In genomic region chr1:116570358-116571214, GRCh38 we compare ENCODE assay signal across 8 cellular contexts. TPM values are rescaled to one million over a fixed set of nuclear protein-coding genes. Genes with fewer than 3 reads are reported as not detected.
DNase-seq lines count a peak whose midpoint lies in the region; TF ChIP-seq lines count a peak whose summit lies in the region.

CD58 (minus strand) TSS chr1:116571026; CDS start chr1:116570972, 54 bp downstream.

- WGBS in esophagus, 2 donors = 0 to 1% methylated on average over 85 to 90 of the region's 90 CpGs

- peak within 1 kb of the TSS; percentile 72 for H3K9ac ChIP-seq in muscle layer of colon (ENCODE audit: low read length)

- peak within 1 kb of the TSS; percentile 87 to 96 for H3K4me3 ChIP-seq in esophagus (ENCODE audit: low read depth in 1 of 2, low read length in 2 of 2)
- peak within 1 kb of the TSS; percentile 60 to 92 for H3K4me3 ChIP-seq in muscle layer of colon (ENCODE audit: low read depth in 1 of 2, low read length in 2 of 2)

- peaks cover 0 to 8% of the 10 kb centered on the region in 2 donors for H3K4me1 ChIP-seq in esophagus (ENCODE audit: control insufficient read depth in 2 of 2, insufficient read depth in 2 of 2, low read length in 1 of 2)
- peaks cover 26% of the 10 kb centered on the region for H3K4me1 ChIP-seq in muscle layer of colon (ENCODE audit: insufficient read depth, low read length)

- peak; percentile 78 for TF ChIP-seq CTCF in GM20000 (IDR thresholded peaks at IDR 0.05; ENCODE audit: extremely low read depth, missing control alignments)

- peak; percentile 95 for DNase-seq in DMS 273 (lab: John Stamatoyannopoulos, UW; ENCODE audit: unreplicated experiment)
- DNase-seq in GM20000 (ENCODE audit: low spot score) = peak; percentile 93
- peak; percentile 90 for DNase-seq in HT-29 (ENCODE audit: low spot score)
- peak; percentile 37 for DNase-seq in OCI-M2 (lab: John Stamatoyannopoulos, UW; ENCODE audit: unreplicated experiment)
- peak; percentile 84 for DNase-seq in activated T-cell treated with anti-CD3 and anti-CD28 coated beads, Interleukin-2, amount 50 U/mL, for 1 hour
- peak; percentile 65 for DNase-seq in stimulated activated CD8-positive, alpha-beta memory T cell treated with anti-CD3 and anti-CD28 coated beads, Interleukin-7, amount 100 ng/mL, for 24 hours (ENCODE audit: low read depth)

- no peaks in the 10 kb centered on the region for H3K36me3 ChIP-seq in esophagus (ENCODE audit: control insufficient read depth in 2 of 2, insufficient read depth in 2 of 2, low read length in 1 of 2)
- no peaks in the 10 kb centered on the region for H3K36me3 ChIP-seq in muscle layer of colon (ENCODE audit: insufficient read depth, low read length)

- H3K27ac ChIP-seq in esophagus (ENCODE audit: low read depth in 2 of 2, low read length in 1 of 2) = peak within 1 kb of the TSS; percentile 99 to 100
- H3K27ac ChIP-seq in muscle layer of colon (ENCODE audit: low read depth, low read length) = peak within 1 kb of the TSS; percentile 98

- H3K27me3 ChIP-seq in esophagus (ENCODE audit: control insufficient read depth in 1 of 2, insufficient read depth in 2 of 2, low read length in 2 of 2) (no peaks in the 10 kb centered on the region), muscle layer of colon (ENCODE audit: control insufficient read depth in 1 of 2, insufficient read depth in 2 of 2, low read length in 2 of 2) (no peaks in the 10 kb centered on the region)

- peaks cover 0 to 3% of the 10 kb centered on the region in 2 donors for H3K9me3 ChIP-seq in esophagus (ENCODE audit: control insufficient read depth in 2 of 2, insufficient read depth in 1 of 2, low read depth in 1 of 2, low read length in 1 of 2)
- no peaks in the 10 kb centered on the region for H3K9me3 ChIP-seq in muscle layer of colon (ENCODE audit: low read length)

RNA-seq across cellular contexts. Expression of gene CD58, which starts in this region (rescaled TPM):
- 8.0 and 20.1 TPM in 2 replicates for total RNA-seq in HT-29 (2014; rRNA removed; shearing (Covaris generic))
- 10 to 100 TPM; 21.2 to 25.3 TPM for polyA plus RNA-seq in esophagus

Comparison
In these comparisons a context has a peak if more than half of its experiments do, and no peak if none do; other contexts are left out.
1. Peak in every context shown above with its lines: DNase-seq, H3K4me3 ChIP-seq and H3K27ac ChIP-seq.
2. DNase-seq: peak in every context shown above with its lines; median percentile 95 in DMS 273; 93 in GM20000; 90 in HT-29; 84 in activated T-cell treated with anti-CD3 and anti-CD28 coated beads, Interleukin-2, amount 50 U/mL, for 1 hour; 65 in stimulated activated CD8-positive, alpha-beta memory T cell treated with anti-CD3 and anti-CD28 coated beads, Interleukin-7, amount 100 ng/mL, for 24 hours; 37 in OCI-M2.